In genomic region chr19:33465371-33465770, GRCh38 we compare ENCODE assay signal across 23 cellular contexts. TPM values are rescaled to one million over a fixed set of nuclear protein-coding genes. Genes with fewer than 3 reads are reported as not detected.
A peak's percentile ranks its signal among the peaks of the same experiment; 100 is the strongest.
DNase-seq lines count a peak whose midpoint lies in the region; ATAC-seq and TF ChIP-seq lines count a peak whose summit lies in the region.
"Had no signal": no experiment of that assay in that cellular context is flagged by ENCODE, and none has a peak within 500 bp of the region (broad histone marks: within the 10 kb centered on the region; RNA-seq: fewer than 3 reads in every experiment).

No MANE protein-coding gene starts in this region.

- ATAC-seq in Right ventricle myocardium inferior (no peak), lower lobe of right lung (no peak), HG03460 (IDR thresholded peaks at IDR 0.05; ENCODE audit: unreplicated experiment) (no peak)
- no peak for ATAC-seq in stimulated activated naive B cell treated with anti-CD40 and anti-IgM and Interleukin-4, amounts not matched to agents 10 μg/mL and 1 μg/mL and 100 μg/mL, for 72 hours (replicated peaks)
- ATAC-seq: GM12878, PC-3 had no signal

- H3K36me3 ChIP-seq in right atrium auricular region (peaks cover 10% of the 10 kb centered on the region), lower lobe of right lung (peaks cover 26% of the 10 kb centered on the region)

- H3K4me1 Mint-ChIP-seq in stimulated activated naive B cell treated with anti-CD40 and anti-IgM and Interleukin-4, amounts not matched to agents 10 μg/mL and 1 μg/mL and 100 μg/mL, for 72 hours, result no peaks in the 10 kb centered on the region
- H3K4me1 Mint-ChIP-seq in activated CD4-positive, alpha-beta T cell treated with anti-CD3 and anti-CD28 coated beads, Interleukin-2, amount 10 ng/mL, durations not matched to agents 24 days and 14 days, result no peaks in the 10 kb centered on the region

- H3K9me3 Mint-ChIP-seq in stimulated activated naive B cell treated with anti-CD40 and anti-IgM and Interleukin-4, amounts not matched to agents 10 μg/mL and 1 μg/mL and 100 μg/mL, for 72 hours, result no peaks in the 10 kb centered on the region
- no peaks in the 10 kb centered on the region for H3K9me3 Mint-ChIP-seq in activated CD4-positive, alpha-beta T cell treated with anti-CD3 and anti-CD28 coated beads, Interleukin-2, amount 10 ng/mL, durations not matched to agents 24 days and 14 days
- H3K9me3 Mint-ChIP-seq: CD4-positive, alpha-beta memory T cell had no signal

- intact Hi-C loops in Right ventricle myocardium inferior (cut with DNase I), result no loop called here
- intact Hi-C loops in lower lobe of right lung (cut with DNase I), result no loop called here
- intact Hi-C loops in activated CD4-positive, alpha-beta T cell treated with anti-CD3 and anti-CD28 coated beads, Interleukin-2, amount 10 ng/mL, durations not matched to agents 24 days and 14 days (cut with micrococcal nuclease), result no loop called here

- peak overlapping the region; percentile 47 for H3K27ac Mint-ChIP-seq in stimulated activated naive B cell treated with anti-CD40 and anti-IgM and Interleukin-4, amounts not matched to agents 10 μg/mL and 1 μg/mL and 100 μg/mL, for 72 hours
- H3K27ac Mint-ChIP-seq in activated CD4-positive, alpha-beta T cell treated with anti-CD3 and anti-CD28 coated beads, Interleukin-2, amount 10 ng/mL, durations not matched to agents 24 days and 14 days, result no peak overlapping the region

- no peaks in the 10 kb centered on the region for H3K27me3 Mint-ChIP-seq in stimulated activated naive B cell treated with anti-CD40 and anti-IgM and Interleukin-4, amounts not matched to agents 10 μg/mL and 1 μg/mL and 100 μg/mL, for 72 hours
- H3K27me3 Mint-ChIP-seq in activated CD4-positive, alpha-beta T cell treated with anti-CD3 and anti-CD28 coated beads, Interleukin-2, amount 10 ng/mL, durations not matched to agents 24 days and 14 days, result no peaks in the 10 kb centered on the region
- H3K27me3 Mint-ChIP-seq: CD4-positive, alpha-beta memory T cell had no signal

- H3K4me3 ChIP-seq in right atrium auricular region, result no peak overlapping the region
- H3K4me3 ChIP-seq in lower lobe of right lung, result no peak overlapping the region
- H3K4me3 ChIP-seq: GM12878, GM23248, SJSA1 had no signal

- TF ChIP-seq CTCF in right atrium auricular region (IDR thresholded peaks at IDR 0.05), result no peak
- no peak for TF ChIP-seq CTCF in lower lobe of right lung (IDR thresholded peaks at IDR 0.05)

- DNase-seq in Right ventricle myocardium inferior (ENCODE audit: missing footprints) (peak; percentile 57), right atrium auricular region (ENCODE audit: low spot score) (no peak), ecto neural progenitor cell (ENCODE audit: low spot score) (peak; percentile 18), lower lobe of right lung (peak; percentile 17)
- DNase-seq in stimulated activated naive B cell treated with anti-CD40 and anti-IgM and Interleukin-4, amounts not matched to agents 10 μg/mL and 1 μg/mL and 100 μg/mL, for 72 hours, result no peak
- DNase-seq in activated CD4-positive, alpha-beta T cell treated with anti-CD3 and anti-CD28 coated beads, Interleukin-2, amount 10 ng/mL, durations not matched to agents 24 days and 14 days, result no peak
- DNase-seq: CD4-positive, alpha-beta memory T cell; DMS53; GM23248; H7; IMR-90; KG1; MM.1S; NCI-H1694; NCI-H2029 treated with DMSO at 0.1 percent for 48 hours; NCI-H446 treated with DMSO at 0.1 percent for 48 hours; NCI-H526; NCI-H82; NK-92 treated with Interleukin-12 subunit alpha and Interleukin-12 subunit beta, amount 100 ng/mL, for 24 hours; PC-3 had no signal

- peaks cover 18 to 24% of the 10 kb centered on the region in 2 donors for H3K36me3 Mint-ChIP-seq in stimulated activated naive B cell treated with anti-CD40 and anti-IgM and Interleukin-4, amounts not matched to agents 10 μg/mL and 1 μg/mL and 100 μg/mL, for 72 hours
- H3K36me3 Mint-ChIP-seq in activated CD4-positive, alpha-beta T cell treated with anti-CD3 and anti-CD28 coated beads, Interleukin-2, amount 10 ng/mL, durations not matched to agents 24 days and 14 days (ENCODE audit: low read depth), result no peaks in the 10 kb centered on the region

- no peak overlapping the region for H3K4me3 Mint-ChIP-seq in stimulated activated naive B cell treated with anti-CD40 and anti-IgM and Interleukin-4, amounts not matched to agents 10 μg/mL and 1 μg/mL and 100 μg/mL, for 72 hours
- H3K4me3 Mint-ChIP-seq in activated CD4-positive, alpha-beta T cell treated with anti-CD3 and anti-CD28 coated beads, Interleukin-2, amount 10 ng/mL, durations not matched to agents 24 days and 14 days, result no peak overlapping the region
- H3K4me3 Mint-ChIP-seq: CD4-positive, alpha-beta memory T cell had no signal

- H3K4me1 ChIP-seq in right atrium auricular region (peaks cover 0 to 15% of the 10 kb centered on the region in 2 donors), lower lobe of right lung (no peaks in the 10 kb centered on the region)
- H3K4me1 ChIP-seq: SJSA1 had no signal

- no peaks in the 10 kb centered on the region for H3K27me3 ChIP-seq in right atrium auricular region
- H3K27me3 ChIP-seq in lower lobe of right lung (ENCODE audit: low read depth), result no peaks in the 10 kb centered on the region
- H3K27me3 ChIP-seq: SJSA1 had no signal

- H3K27ac ChIP-seq in right atrium auricular region, result no peak overlapping the region
- H3K27ac ChIP-seq in lower lobe of right lung, result no peak overlapping the region
- H3K27ac ChIP-seq: GM23248, SJSA1 had no signal

- no peaks in the 10 kb centered on the region for H3K9me3 ChIP-seq in right atrium auricular region
- H3K9me3 ChIP-seq in lower lobe of right lung, result no peaks in the 10 kb centered on the region
- H3K9me3 ChIP-seq: SJSA1 had no signal

RNA-seq across cellular contexts. Expression of gene PEPD, which starts 56.2 kb away (rescaled TPM):
- 32.1 TPM for total RNA-seq in Right ventricle myocardium inferior
- total RNA-seq in right atrium auricular region, result 10 to 100 TPM; 27.1 to 38.9 TPM
- 94.0 TPM for total RNA-seq in lower lobe of right lung
- total RNA-seq in activated CD4-positive, alpha-beta T cell treated with anti-CD3 and anti-CD28 coated beads, Interleukin-2, amount 10 ng/mL, durations not matched to agents 24 days and 14 days, result 17.1 and 21.1 TPM in 2 replicates

Comparison
In these comparisons a context has a peak if more than half of its experiments do, and no peak if none do; other contexts are left out.
1. DNase-seq: peak in Right ventricle myocardium inferior (single experiment), ecto neural progenitor cell (single experiment) and lower lobe of right lung (single experiment); none in right atrium auricular region (single experiment), stimulated activated naive B cell treated with anti-CD40 and anti-IgM and Interleukin-4, amounts not matched to agents 10 μg/mL and 1 μg/mL and 100 μg/mL, for 72 hours (single experiment) and activated CD4-positive, alpha-beta T cell treated with anti-CD3 and anti-CD28 coated beads, Interleukin-2, amount 10 ng/mL, durations not matched to agents 24 days and 14 days (single experiment).